ENCODE assay signal across 8 cellular contexts in genomic region chr7:23712368-23713284, GRCh38. TPM values are rescaled to one million over a fixed set of nuclear protein-coding genes. Genes with fewer than 3 reads are reported as not detected.
DNase-seq lines count a peak whose midpoint lies in the region; ATAC-seq and TF ChIP-seq lines count a peak whose summit lies in the region.

No MANE protein-coding gene starts in this region.

- ATAC-seq in lung (ENCODE audit: insufficient read depth, low FRiP score) (no peak), GM21723 (IDR thresholded peaks at IDR 0.05; ENCODE audit: unreplicated experiment) (no peak)
- ATAC-seq in activated naive CD4-positive, alpha-beta T cell treated with anti-CD3 and anti-CD28 coated beads, Interleukin-2, amount 50 U/mL, for 72 hours, result no peak

- H3K36me3 Mint-ChIP-seq in H9 (ENCODE audit: insufficient read depth in 1 of 3, low read depth in 3 of 3), result no peaks in the 10 kb centered on the region; a peak in 1 of 7 replicates
- H3K36me3 Mint-ChIP-seq in activated naive CD4-positive, alpha-beta T cell treated with anti-CD3 and anti-CD28 coated beads, Interleukin-2, amount 50 U/mL, for 72 hours, result no peaks in the 10 kb centered on the region

- no peak overlapping the region for H2AK5ac ChIP-seq in H9 (ENCODE audit: insufficient read length, low read length)

- no peak overlapping the region for H2AFZ ChIP-seq in H9 (ENCODE audit: low read length)

- WGBS in H9 (ENCODE audit: extremely low coverage, insufficient read length, low lambda C conversion rate), result no CpG with 5 or more reads among the region's 8 CpGs
- 55 to 56% methylated on average over 8 of the region's 8 CpGs for WGBS in lung, 2 donors

- H3K56ac ChIP-seq in H9 (ENCODE audit: insufficient read length, low read depth, low read length), result no peak overlapping the region

- no peak overlapping the region for H3T11ph ChIP-seq in H9 (ENCODE audit: low read length)

- no peak overlapping the region for H4K8ac ChIP-seq in H9 (replicated peaks; ENCODE audit: insufficient read length, low read depth, low read length)

- no peak overlapping the region for H3K4me2 ChIP-seq in H9 (ENCODE audit: insufficient read depth, insufficient read length, low read length)

- H3K9me3 ChIP-seq in H9 (ENCODE audit: control insufficient read depth, low read depth, low read length), result no peaks in the 10 kb centered on the region
- H3K9me3 ChIP-seq in lung (ENCODE audit: control insufficient read depth in 2 of 2, insufficient read depth in 1 of 2, low read length in 1 of 2), result no peaks in the 10 kb centered on the region

- no peak overlapping the region for H3K4me3 ChIP-seq in lung

- no peaks in the 10 kb centered on the region for H3K79me2 ChIP-seq in H9 (ENCODE audit: insufficient read depth, low read length)

- no peaks in the 10 kb centered on the region for H3K4me1 ChIP-seq in H9 (ENCODE audit: insufficient read depth, low read length)
- no peaks in the 10 kb centered on the region for H3K4me1 ChIP-seq in lung (ENCODE audit: control insufficient read depth in 2 of 2, insufficient read depth in 2 of 2, low read length in 2 of 2)

- no peak overlapping the region for H2BK15ac ChIP-seq in H9 (ENCODE audit: low read depth, low read length)

- H3K27ac Mint-ChIP-seq in H9, result no peak overlapping the region
- H3K27ac Mint-ChIP-seq in activated naive CD4-positive, alpha-beta T cell treated with anti-CD3 and anti-CD28 coated beads, Interleukin-2, amount 50 U/mL, for 72 hours, result no peak overlapping the region

- H3K27me3 Mint-ChIP-seq in H9 (ENCODE audit: low read depth), result peaks cover 2% of the 10 kb centered on the region

- no peaks in the 10 kb centered on the region for H3K27me3 ChIP-seq in H9 (ENCODE audit: insufficient read depth, low read length)
- H3K27me3 ChIP-seq in lung (ENCODE audit: control insufficient read depth, insufficient read depth), result no peaks in the 10 kb centered on the region

- H3K23ac ChIP-seq in H9 (ENCODE audit: insufficient read length, low read depth, low read length), result no peak overlapping the region

- H3K27ac ChIP-seq in C4-2B (no peak overlapping the region), H9 (ENCODE audit: insufficient read length, low read depth, low read length) (no peak overlapping the region), lung (ENCODE audit: low read depth in 1 of 2, low read length in 1 of 2) (no peak overlapping the region)

- H3K23me2 ChIP-seq in H9 (ENCODE audit: insufficient read length, low read depth, low read length, poor library complexity, severe bottlenecking), result no peaks in the 10 kb centered on the region

- no peak overlapping the region for H2BK120ac ChIP-seq in H9 (ENCODE audit: low read depth, low read length, poor library complexity, severe bottlenecking)

- no peak for DNase-seq in H9
- peak; percentile 61 for DNase-seq in NCI-H748 (lab: John Stamatoyannopoulos, UW; ENCODE audit: unreplicated experiment)
- DNase-seq in cerebellum (ENCODE audit: low spot score), result peak; percentile 58
- no peak for DNase-seq in lung (ENCODE audit: low spot score)
- DNase-seq in activated naive CD4-positive, alpha-beta T cell treated with anti-CD3 and anti-CD28 coated beads, Interleukin-2, amount 50 U/mL, for 72 hours (ENCODE audit: low spot score in 2 of 2), result no peak
- DNase-seq in activated gamma-delta T cell treated with Interleukin-2 at 50 U/mL for 16 hours, result no peak

- no peaks in the 10 kb centered on the region for H3K9me3 Mint-ChIP-seq in H9
- H3K9me3 Mint-ChIP-seq in activated naive CD4-positive, alpha-beta T cell treated with anti-CD3 and anti-CD28 coated beads, Interleukin-2, amount 50 U/mL, for 72 hours, result no peaks in the 10 kb centered on the region

- H3K36me3 ChIP-seq in lung (ENCODE audit: control insufficient read depth in 2 of 2, insufficient read depth in 2 of 2, low read length in 2 of 2), result no peaks in the 10 kb centered on the region

- H3K18ac ChIP-seq in H9 (ENCODE audit: insufficient read length, low read depth, low read length), result no peak overlapping the region

- H3K79me1 ChIP-seq in H9 (ENCODE audit: insufficient read depth, low read depth, low read length, poor library complexity, severe bottlenecking), result no peaks in the 10 kb centered on the region

- H3K4me1 Mint-ChIP-seq in H9, result no peaks in the 10 kb centered on the region

- H4K5ac ChIP-seq in H9 (ENCODE audit: insufficient read length, low read depth, low read length), result no peak overlapping the region

- H3K9ac ChIP-seq in H9 (ENCODE audit: extremely low read depth, insufficient read length, low read length), result no peak overlapping the region

- H4K20me1 ChIP-seq in H9 (ENCODE audit: control insufficient read depth, insufficient read depth, insufficient read length), result no peaks in the 10 kb centered on the region

- no peak overlapping the region for H2BK12ac ChIP-seq in H9 (ENCODE audit: insufficient read length, low read depth, low read length)

- no peak overlapping the region for H2BK5ac ChIP-seq in H9 (ENCODE audit: insufficient read length, low read length)

- no peak overlapping the region for H3K4me3 Mint-ChIP-seq in H9

- H4K91ac ChIP-seq in H9 (ENCODE audit: insufficient read length, low read depth, low read length), result no peak overlapping the region

- H3K14ac ChIP-seq in H9 (ENCODE audit: insufficient read depth, low read length), result no peak overlapping the region

- H3K4ac ChIP-seq in H9 (ENCODE audit: low read depth, low read length), result no peak overlapping the region

- TF ChIP-seq CTCF in C4-2B (conservative IDR thresholded peaks at IDR 0.05) (peak; percentile 70), H9 (conservative IDR thresholded peaks at IDR 0.05) (peak; percentile 84), lung (IDR thresholded peaks at IDR 0.05; ENCODE audit: control extremely low read depth, extremely low read depth) (peak; percentile 36)

- H2BK20ac ChIP-seq in H9 (ENCODE audit: low read depth, low read length, poor library complexity, severe bottlenecking), result no peak overlapping the region

RNA-seq across cellular contexts. Expression of gene STK31, which starts 2.6 kb away (rescaled TPM):
- total RNA-seq in H9 (2021) (0.24 and 0.33 TPM in 2 replicates), cerebellum (1.5 TPM), lung (under 1 TPM; 0.74 to 0.86 TPM)
- polyA plus RNA-seq in lung, result 1 to 10 TPM in 1 of 2 donors, under 1 TPM in 1; 0.53 to 1.3 TPM
- total RNA-seq in activated naive CD4-positive, alpha-beta T cell treated with anti-CD3 and anti-CD28 coated beads, Interleukin-2, amount 50 U/mL, for 72 hours, result under 1 TPM; 0.07 to 0.18 TPM

RNA-seq across cellular contexts. Expression of gene FAM221A, which starts 32.6 kb away (rescaled TPM):
- total RNA-seq in H9 (2021), result 13.4 and 15.0 TPM in 2 replicates
- 15.2 TPM for total RNA-seq in cerebellum
- total RNA-seq in lung, result 10 to 100 TPM; 12.8 to 18.3 TPM
- polyA plus RNA-seq in lung, result 1 to 10 TPM; 9.2 to 9.5 TPM
- 10 to 100 TPM in 1 of 2 donors, 1 to 10 TPM in 1; 8.8 to 19.7 TPM for total RNA-seq in activated naive CD4-positive, alpha-beta T cell treated with anti-CD3 and anti-CD28 coated beads, Interleukin-2, amount 50 U/mL, for 72 hours

Comparison
In these comparisons a context has a peak if more than half of its experiments do, and no peak if none do; other contexts are left out.
1. DNase-seq: peak in NCI-H748 (single experiment) and cerebellum (single experiment); none in H9 (single experiment), lung (single experiment), activated naive CD4-positive, alpha-beta T cell treated with anti-CD3 and anti-CD28 coated beads, Interleukin-2, amount 50 U/mL, for 72 hours (0 of 2) and activated gamma-delta T cell treated with Interleukin-2 at 50 U/mL for 16 hours (single experiment).
2. Peak in every context shown above with its lines, with median percentiles within 50 percentile points of each other: CTCF ChIP-seq.